15 cellular contexts compared by ENCODE assay signal in the genomic region with DNA sequence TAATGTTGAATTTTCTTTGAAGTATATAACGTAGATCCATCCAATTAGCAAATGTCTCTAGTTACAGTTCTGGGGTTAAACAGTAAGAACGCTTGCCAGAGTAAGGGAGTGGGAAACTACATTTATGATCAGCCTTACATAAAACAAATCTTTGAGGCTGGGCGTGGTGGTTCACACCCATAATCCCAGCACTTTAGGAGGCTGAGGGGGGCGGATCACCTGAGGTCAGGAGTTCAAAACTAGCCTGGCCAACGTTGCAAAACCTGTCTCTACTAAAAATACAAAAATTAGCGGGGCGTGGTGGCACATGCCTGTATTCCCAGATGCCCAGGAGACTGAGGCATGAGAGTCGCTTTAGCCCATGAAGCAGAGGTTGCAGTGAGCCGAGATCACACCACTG. TPM values are rescaled to one million over a fixed set of nuclear protein-coding genes. Genes with fewer than 3 reads are reported as not detected.
DNase-seq lines count a peak whose midpoint lies in the region; ATAC-seq, FAIRE-seq and TF ChIP-seq lines count a peak whose summit lies in the region.
"Had no signal": no experiment of that assay in that cellular context is flagged by ENCODE, and none has a peak within 500 bp of the region (broad histone marks: within the 10 kb centered on the region; RNA-seq: fewer than 3 reads in every experiment).

No MANE protein-coding gene starts in this region.

- no peak for TF ChIP-seq CTCF in HepG2 (CRISPR knock-in tag; IDR thresholded peaks at IDR 0.05)
- TF ChIP-seq CTCF in right lobe of liver (IDR thresholded peaks at IDR 0.05) = no peak
- TF ChIP-seq CTCF in CD4-positive, alpha-beta T cell (IDR thresholded peaks at IDR 0.05) = no peak

- H3K27ac Mint-ChIP-seq in stimulated activated naive B cell treated with anti-CD40 and anti-IgM and Interleukin-4, amounts not matched to agents 10 μg/mL and 1 μg/mL and 100 μg/mL, for 72 hours = peak overlapping the region; percentile 53
- H3K27ac Mint-ChIP-seq in CD4-positive, alpha-beta T cell = no peak overlapping the region
- H3K27ac Mint-ChIP-seq: IgD-negative memory B cell had no signal

- peaks cover 24% of the 10 kb centered on the region for H3K4me1 ChIP-seq in HepG2 (ENCODE audit: insufficient read depth, low read length)
- peaks cover 0 to 27% (median 0%) of the 10 kb centered on the region in 4 donors for H3K4me1 ChIP-seq in right lobe of liver

- H3K9me3 ChIP-seq in HepG2 (ENCODE audit: low read length) = no peaks in the 10 kb centered on the region
- no peaks in the 10 kb centered on the region for H3K9me3 ChIP-seq in right lobe of liver
- H3K9me3 ChIP-seq in CD4-positive, alpha-beta T cell (ENCODE audit: control insufficient read depth, low read length) = no peaks in the 10 kb centered on the region
- H3K9me3 ChIP-seq: BLaER1 had no signal

- H3K27me3 ChIP-seq in HepG2 (ENCODE audit: control insufficient read depth in 1 of 2, insufficient read depth in 2 of 2, low read length in 2 of 2) (no peaks in the 10 kb centered on the region), right lobe of liver (no peaks in the 10 kb centered on the region)
- peaks cover 6% of the 10 kb centered on the region for H3K27me3 ChIP-seq in CD4-positive, alpha-beta T cell (ENCODE audit: control insufficient read depth, insufficient read depth, low read length)
- H3K27me3 ChIP-seq: BLaER1 had no signal

- H3K36me3 ChIP-seq in HepG2 (replicated peaks in 1 of 2; ENCODE audit: control insufficient read depth in 1 of 2, insufficient read depth in 2 of 2, low read length in 2 of 2) = no peaks in the 10 kb centered on the region
- no peaks in the 10 kb centered on the region for H3K36me3 ChIP-seq in right lobe of liver
- H3K36me3 ChIP-seq: BLaER1 had no signal

- H3K27ac ChIP-seq in HepG2 (ENCODE audit: extremely low read length, insufficient read depth, low read length) (no peak overlapping the region), right lobe of liver (no peak overlapping the region)
- H3K27ac ChIP-seq in CD4-positive, alpha-beta T cell (ENCODE audit: low read depth, low read length) = no peak overlapping the region
- H3K27ac ChIP-seq: BLaER1 had no signal

- ATAC-seq in HepG2 (no peak), right lobe of liver (no peak), left colon (peak; percentile 44)
- ATAC-seq in stimulated activated naive B cell treated with anti-CD40 and anti-IgM and Interleukin-4, amounts not matched to agents 10 μg/mL and 1 μg/mL and 100 μg/mL, for 72 hours (replicated peaks) = no peak
- no peak for ATAC-seq in CD4-positive, alpha-beta T cell (ENCODE audit: poor library complexity)

- peaks cover 0 to 6% of the 10 kb centered on the region in 2 donors for H3K27me3 Mint-ChIP-seq in stimulated activated naive B cell treated with anti-CD40 and anti-IgM and Interleukin-4, amounts not matched to agents 10 μg/mL and 1 μg/mL and 100 μg/mL, for 72 hours
- peaks cover 3% of the 10 kb centered on the region for H3K27me3 Mint-ChIP-seq in CD4-positive, alpha-beta T cell

- CTCF ChIA-PET in HepG2 (lab: Yijun Ruan, JAX; ENCODE audit: low intra/inter-chr PET ratio, low total read pairs) = interaction anchor here (3.4 to 6.3 kb wide), 2 partner anchors 28 to 186 kb away, joined by 15 to 195 read pairs; no protein-coding TSS in a partner anchor
- CTCF ChIA-PET in CD4-positive, alpha-beta T cell (lab: Charles Lee) = interaction anchor here (1.5 to 1.6 kb wide), 2 partner anchors 26 to 29 kb away, joined by 3 to 6 read pairs; no protein-coding TSS in a partner anchor

- no peak overlapping the region for H3K4me3 Mint-ChIP-seq in stimulated activated naive B cell treated with anti-CD40 and anti-IgM and Interleukin-4, amounts not matched to agents 10 μg/mL and 1 μg/mL and 100 μg/mL, for 72 hours
- H3K4me3 Mint-ChIP-seq in CD4-positive, alpha-beta T cell = no peak overlapping the region
- H3K4me3 Mint-ChIP-seq: IgD-negative memory B cell had no signal

- no peak for DNase-seq in HepG2 (ENCODE audit: low spot score)
- no peak for DNase-seq in right lobe of liver
- DNase-seq in left colon = peak; percentile 77 to 79
- no peak for DNase-seq in stimulated activated naive B cell treated with anti-CD40 and anti-IgM and Interleukin-4, amounts not matched to agents 10 μg/mL and 1 μg/mL and 100 μg/mL, for 72 hours
- no peak for DNase-seq in CD4-positive, alpha-beta T cell
- DNase-seq in NOMO-1 (lab: John Stamatoyannopoulos, UW; ENCODE audit: unreplicated experiment in 2 of 2) = no peak
- no peak for DNase-seq in globus pallidus (ENCODE audit: low spot score)
- DNase-seq: 8988T, AML-193, DMS53, GF-D8, HCEC 1CT had no signal

- TF ChIP-seq POLR2A in HepG2 (IDR thresholded peaks at IDR 0.05; ENCODE audit: insufficient read depth in 1 of 2, low read depth in 2 of 2, low read length in 2 of 2) (no peak), right lobe of liver (IDR thresholded peaks at IDR 0.05) (no peak)

- WGBS in HepG2 (ENCODE audit: low lambda C conversion rate) = 25% methylated on average over 9 of the region's 9 CpGs
- 65% methylated on average over 8 of the region's 9 CpGs for WGBS in right lobe of liver (ENCODE audit: insufficient coverage, low coverage, low lambda C conversion rate, missing lambda C conversion rate)

- H3K4me1 Mint-ChIP-seq in stimulated activated naive B cell treated with anti-CD40 and anti-IgM and Interleukin-4, amounts not matched to agents 10 μg/mL and 1 μg/mL and 100 μg/mL, for 72 hours = peaks cover 2 to 16% of the 10 kb centered on the region in 2 donors
- no peaks in the 10 kb centered on the region for H3K4me1 Mint-ChIP-seq in CD4-positive, alpha-beta T cell (ENCODE audit: low read depth)

- POLR2A ChIA-PET in HepG2 (lab: Yijun Ruan, JAX) = no interaction called here
- POLR2A ChIA-PET in CD4-positive, alpha-beta T cell (lab: Charles Lee) = no interaction called here

- in situ Hi-C loops in HepG2 (cut with HindIII; ENCODE audit: extremely low pct_ligation_motif_present, low pct_unique_long_range_greater_than_20kb) = no loop called here

- no peak overlapping the region for H2AFZ ChIP-seq in HepG2 (ENCODE audit: low read length)

- intact Hi-C loops in HepG2 (cut with micrococcal nuclease; ENCODE audit: unreplicated experiment) = no loop called here
- intact Hi-C loops in right lobe of liver (cut with DNase I) = no loop called here
- intact Hi-C loops in left colon (cut with DNase I, micrococcal nuclease) = no loop called here
- intact Hi-C loops in CD4-positive, alpha-beta T cell (cut with DNase I, micrococcal nuclease) = loop anchor here in 1 of 2 experiments (5.0 kb wide), 1 partner anchor 44 kb away; no protein-coding TSS in a partner anchor

- H3K9ac ChIP-seq in HepG2 (ENCODE audit: insufficient read depth, low read depth, low read length) = no peak overlapping the region
- H3K9ac ChIP-seq: BLaER1 had no signal

- H4K20me1 ChIP-seq in HepG2 (ENCODE audit: insufficient read depth, low read length) = no peaks in the 10 kb centered on the region
- H4K20me1 ChIP-seq: BLaER1 had no signal

- no TSS peak for BruUV-seq in HepG2 (replicated peaks; lab: Mats Ljungman, UMichigan)

- no peak overlapping the region for H3K4me3 ChIP-seq in HepG2 (replicated peaks in 1 of 3; ENCODE audit: insufficient read depth in 1 of 3, low read depth in 2 of 3, low read length in 3 of 3)
- no peak overlapping the region for H3K4me3 ChIP-seq in right lobe of liver
- H3K4me3 ChIP-seq: BLaER1 had no signal

- no peaks in the 10 kb centered on the region for H3K9me3 Mint-ChIP-seq in stimulated activated naive B cell treated with anti-CD40 and anti-IgM and Interleukin-4, amounts not matched to agents 10 μg/mL and 1 μg/mL and 100 μg/mL, for 72 hours
- H3K9me3 Mint-ChIP-seq in CD4-positive, alpha-beta T cell = no peaks in the 10 kb centered on the region
- H3K9me3 Mint-ChIP-seq: IgD-negative memory B cell had no signal

- H3K36me3 Mint-ChIP-seq in stimulated activated naive B cell treated with anti-CD40 and anti-IgM and Interleukin-4, amounts not matched to agents 10 μg/mL and 1 μg/mL and 100 μg/mL, for 72 hours = peaks cover 0 to 6% of the 10 kb centered on the region in 2 donors
- H3K36me3 Mint-ChIP-seq in CD4-positive, alpha-beta T cell (ENCODE audit: low read depth) = no peaks in the 10 kb centered on the region
- H3K36me3 Mint-ChIP-seq: IgD-negative memory B cell had no signal

- H3K4me2 ChIP-seq in HepG2 (ENCODE audit: low read depth, low read length) = peak overlapping the region; percentile 65; the same call in 1 of the 2 replicates
- H3K4me2 ChIP-seq: BLaER1 had no signal

- FAIRE-seq in HepG2 (lab: Jason Lieb, UNC) = no peak
- FAIRE-seq: H1 had no signal

- TF ChIP-seq EP300 in HepG2 (IDR thresholded peaks at IDR 0.05; ENCODE audit: low read depth in 2 of 2, low read length in 2 of 2) (no peak), HepG2 (CRISPR knock-in tag; IDR thresholded peaks at IDR 0.05; ENCODE audit: borderline replicate concordance) (no peak)

- H3K79me2 ChIP-seq in HepG2 (ENCODE audit: insufficient read depth, low read length) = no peaks in the 10 kb centered on the region

- TF ChIP-seq RAD21 in HepG2 (CRISPR knock-in tag; IDR thresholded peaks at IDR 0.05) = no peak

RNA-seq across cellular contexts. Expression of gene GATM, which starts 50.1 kb away (rescaled TPM):
- total RNA-seq in HepG2 (2016; rRNA removed; fragmentation: Illumina TruSeq; extraction: Trizol) (1.5 and 2.1 TPM in 2 replicates), right lobe of liver (1,000 to 10,000 TPM in 1 of 6 experiments, 100 to 1,000 TPM in 5; 404 to 1,363 (median 579) TPM), left colon (10 to 100 TPM in 1 of 2 donors, 1 to 10 TPM in 1; 3.5 to 12.0 TPM)
- total RNA-seq in HepG2 (2016; cell fraction: cytosol; rRNA removed; fragmentation: Illumina TruSeq; extraction: Trizol; ENCODE audit: low read depth) = 1.2 and 1.7 TPM in 2 replicates
- total RNA-seq in HepG2 (2016; cell fraction: insoluble cytoplasmic fraction; rRNA removed; fragmentation: Illumina TruSeq; extraction: Trizol) = 1.5 and 2.6 TPM in 2 replicates
- total RNA-seq in HepG2 (2016; cell fraction: membrane; rRNA removed; fragmentation: Illumina TruSeq; extraction: Trizol) = 1.6 and 1.7 TPM in 2 replicates
- 4.0 and 4.1 TPM in 2 replicates for total RNA-seq in HepG2 (2016; cell fraction: nucleus; rRNA removed; fragmentation: Illumina TruSeq; extraction: Trizol)
- 13.9 and 16.8 TPM in 2 replicates for polyA plus RNA-seq in HepG2 (2011; rRNA removed)
- polyA plus RNA-seq in HepG2 (2011; cell fraction: cytosol; rRNA removed) = 7.0 and 7.3 TPM in 2 replicates
- polyA plus RNA-seq in HepG2 (2011; cell fraction: nucleus; rRNA removed) = 22.1 and 26.0 TPM in 2 replicates
- 16.6 and 32.5 TPM in 2 replicates for polyA plus RNA-seq in HepG2 (2012)
- 0.26 and 0.46 TPM in 2 replicates for polyA plus RNA-seq in HepG2 (2016; cell fraction: cytosol; fragmentation: Illumina TruSeq; extraction: Trizol; ENCODE audit: low read depth)
- polyA plus RNA-seq in HepG2 (2016; cell fraction: insoluble cytoplasmic fraction; fragmentation: Illumina TruSeq; extraction: Trizol; ENCODE audit: low read depth) = 0.97 TPM in 2 replicates
- 0.28 and 0.72 TPM in 2 replicates for polyA plus RNA-seq in HepG2 (2016; cell fraction: membrane; fragmentation: Illumina TruSeq; extraction: Trizol; ENCODE audit: low read depth)
- polyA plus RNA-seq in HepG2 (2016; cell fraction: nucleus; fragmentation: Illumina TruSeq; extraction: Trizol; ENCODE audit: insufficient read depth, low read depth) = 2.4 and 3.2 TPM in 2 replicates
- polyA minus RNA-seq in HepG2 (2011; rRNA and poly(A)+ RNA removed; ENCODE audit: low replicate concordance) = 0.58 and 11.2 TPM in 2 replicates
- 5.3 and 6.4 TPM in 2 replicates for polyA minus RNA-seq in HepG2 (2011; cell fraction: cytosol; rRNA and poly(A)+ RNA removed)
- 40.2 and 42.5 TPM in 2 replicates for polyA minus RNA-seq in HepG2 (2011; cell fraction: nucleus; rRNA and poly(A)+ RNA removed)
- under 1 TPM; 0.55 to 0.70 TPM for total RNA-seq in CD4-positive, alpha-beta T cell

Comparison
In these comparisons a context has a peak if more than half of its experiments do, and no peak if none do; other contexts are left out.
1. RNA of gene GATM, which starts 50.1 kb away (total RNA-seq): 404 to 1,363 TPM in right lobe of liver; 3.5 to 12.0 TPM in left colon, 1.2 to 4.1 TPM in HepG2 and 0.55 to 0.70 TPM in CD4-positive, alpha-beta T cell; every median in the first group is over 10 times any median in the second.
2. DNase-seq: peak in left colon (2 of 2); none in HepG2 (single experiment), right lobe of liver (0 of 3), stimulated activated naive B cell treated with anti-CD40 and anti-IgM and Interleukin-4, amounts not matched to agents 10 μg/mL and 1 μg/mL and 100 μg/mL, for 72 hours (single experiment), CD4-positive, alpha-beta T cell (0 of 10), NOMO-1 (0 of 2) and globus pallidus (single experiment).